Comparison of ENCODE assay signal across 13 cellular contexts in the genomic region with DNA sequence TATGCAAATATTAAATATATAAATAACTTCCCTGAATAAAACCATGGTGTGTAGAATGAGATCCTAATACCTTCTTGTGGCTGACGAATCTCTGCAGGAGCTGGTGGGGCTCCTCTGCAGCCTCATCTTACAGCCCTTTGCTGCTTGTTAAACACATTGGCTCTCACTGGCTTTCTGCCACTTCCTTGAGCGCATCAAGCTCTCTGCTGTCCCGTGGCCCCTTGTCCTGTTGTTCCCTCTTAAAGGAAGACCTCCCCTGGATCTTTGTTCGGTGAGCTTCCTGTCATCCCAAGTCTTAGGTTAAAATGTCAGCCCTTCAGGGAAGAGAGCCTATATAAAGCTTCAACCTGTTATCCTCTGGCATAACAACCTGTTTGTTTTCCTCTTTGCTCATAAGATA.
"Had no signal": no experiment of that assay in that cellular context is flagged by ENCODE, and none has a peak within 500 bp of the region (broad histone marks: within the 10 kb centered on the region; RNA-seq: fewer than 3 reads in every experiment).

No MANE protein-coding gene starts in this region.

- H3K27ac ChIP-seq: cardiac muscle cell, gastrocnemius medialis, heart right ventricle, lower lobe of right lung, tibial artery had no signal

- DNase-seq: activated CD4-positive, alpha-beta T cell treated with anti-CD3 and anti-CD28 coated beads, Interleukin-2, amount 10 ng/mL, durations not matched to agents 24 days and 14 days; activated CD8-positive, alpha-beta memory T cell treated with anti-CD3 and anti-CD28 coated beads, Interleukin-2, amount 50 U/mL, for 4 hours; activated effector memory CD4-positive, alpha-beta T cell treated with anti-CD3 and anti-CD28 coated beads, Interleukin-2, amount 50 U/mL, for 16 hours; activated T-cell treated with anti-CD3 and anti-CD28 coated beads, Interleukin-2, amount 50 U/mL, for 48 hours; effector CD8-positive, alpha-beta T cell; gastrocnemius medialis; heart right ventricle; lower lobe of right lung; nephron progenitor cell; stimulated activated naive CD8-positive, alpha-beta T cell treated with anti-CD3 and anti-CD28 coated beads, Interleukin-15, Interleukin-2, amounts not matched to agents 100 U/mL and 50 U/mL, for 24 hours; T-cell; tibial artery had no signal

- ATAC-seq: gastrocnemius medialis; heart right ventricle; lower lobe of right lung; stimulated activated naive CD8-positive, alpha-beta T cell treated with anti-CD3 and anti-CD28 coated beads, Interleukin-15, Interleukin-2, amounts not matched to agents 100 U/mL and 50 U/mL, for 24 hours; T-cell had no signal

- H3K4me1 ChIP-seq: gastrocnemius medialis, heart right ventricle, lower lobe of right lung, tibial artery had no signal

- H3K27me3 ChIP-seq: cardiac muscle cell, gastrocnemius medialis, tibial artery had no signal

- H3K4me3 ChIP-seq: cardiac muscle cell, gastrocnemius medialis, heart right ventricle, lower lobe of right lung, tibial artery had no signal

- H3K9me3 ChIP-seq: gastrocnemius medialis, heart right ventricle, lower lobe of right lung, tibial artery had no signal

- H3K36me3 ChIP-seq: cardiac muscle cell, gastrocnemius medialis, heart right ventricle, lower lobe of right lung, tibial artery had no signal
